ENCODE assay signal across 8 cellular contexts in the genomic region with DNA sequence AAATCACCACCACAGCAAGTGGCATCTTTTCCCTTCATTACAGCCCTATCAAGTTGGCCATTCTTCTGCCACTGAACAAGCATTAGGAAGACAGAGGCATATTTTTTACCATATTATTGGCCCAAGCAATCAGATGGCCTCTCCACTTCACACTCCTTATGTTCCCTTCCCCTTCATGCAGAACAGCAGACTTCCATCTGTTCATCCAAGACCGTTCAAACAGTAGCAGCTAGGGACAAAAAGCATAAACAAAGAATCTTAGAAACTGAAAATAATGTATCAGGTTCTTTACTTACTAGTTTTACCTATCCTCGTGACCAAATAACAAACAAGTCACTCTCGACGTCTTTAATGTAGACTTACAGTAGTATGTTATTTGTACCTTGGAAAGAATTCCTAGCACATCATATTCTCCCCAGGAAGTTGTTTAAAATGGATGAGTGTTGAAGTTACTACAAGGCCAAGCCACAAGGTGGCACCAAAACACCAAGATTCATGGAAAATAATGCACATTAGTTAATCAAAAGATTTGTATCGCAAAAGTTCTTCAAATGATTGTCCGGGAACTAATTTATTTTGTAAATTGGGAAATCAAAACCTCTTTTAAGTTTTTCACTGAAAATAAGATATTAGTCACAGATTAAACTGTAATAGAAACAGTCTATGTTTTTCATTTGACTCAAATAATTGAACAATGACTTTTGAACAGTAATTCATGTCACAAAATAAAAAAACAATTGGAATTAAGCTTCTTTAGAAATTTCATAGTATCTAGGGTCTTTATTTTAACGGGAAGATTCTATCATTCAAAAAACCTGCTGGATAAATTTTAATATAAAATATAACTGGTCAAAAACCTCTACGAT.
DNase-seq lines count a peak whose midpoint lies in the region; ATAC-seq and TF ChIP-seq lines count a peak whose summit lies in the region.

No MANE protein-coding gene starts in this region.

- H3K36me3 Mint-ChIP-seq in activated CD4-positive, alpha-beta T cell treated with anti-CD3 and anti-CD28 coated beads, Interleukin-2, amount 10 ng/mL, durations not matched to agents 24 days and 14 days (ENCODE audit: low read depth), result peaks cover 9% of the 10 kb centered on the region
- H3K36me3 Mint-ChIP-seq in endodermal cell (ENCODE audit: low read depth), result peaks cover 4% of the 10 kb centered on the region
- peaks cover 0 to 47% (median 16%) of the 10 kb centered on the region in 3 donors for H3K36me3 Mint-ChIP-seq in naive thymus-derived CD8-positive, alpha-beta T cell

- no peak overlapping the region for H3K9ac ChIP-seq in endodermal cell (ENCODE audit: extremely low read depth, low read length, poor library complexity, severe bottlenecking)

- no peaks in the 10 kb centered on the region for H3K27me3 Mint-ChIP-seq in activated CD4-positive, alpha-beta T cell treated with anti-CD3 and anti-CD28 coated beads, Interleukin-2, amount 10 ng/mL, durations not matched to agents 24 days and 14 days
- no peaks in the 10 kb centered on the region for H3K27me3 Mint-ChIP-seq in endodermal cell (ENCODE audit: insufficient read depth)
- H3K27me3 Mint-ChIP-seq in naive thymus-derived CD8-positive, alpha-beta T cell, result no peaks in the 10 kb centered on the region

- DNase-seq in AG10803 (ENCODE audit: low read depth) (peak; percentile 61), GM13977 (ENCODE audit: low spot score) (peak; percentile 12), NCI-H2196 (lab: John Stamatoyannopoulos, UW; ENCODE audit: unreplicated experiment) (peak; percentile 64), endodermal cell (peak; percentile 75), tibial artery (peak in 1 of 2 donors; percentile 55)
- peak; percentile 81 for DNase-seq in activated CD4-positive, alpha-beta T cell treated with anti-CD3 and anti-CD28 coated beads, Interleukin-2, amount 10 ng/mL, durations not matched to agents 24 days and 14 days
- peak in 8 of 10 donors; percentile 9 to 48 (median 38) for DNase-seq in naive thymus-derived CD8-positive, alpha-beta T cell

- POLR2A ChIA-PET in naive thymus-derived CD8-positive, alpha-beta T cell (lab: Charles Lee), result no interaction called here

- H3K4me1 ChIP-seq in endodermal cell (ENCODE audit: control insufficient read depth, insufficient read depth, low read length) (no peaks in the 10 kb centered on the region), tibial artery (no peaks in the 10 kb centered on the region)

- H3K9me3 Mint-ChIP-seq in activated CD4-positive, alpha-beta T cell treated with anti-CD3 and anti-CD28 coated beads, Interleukin-2, amount 10 ng/mL, durations not matched to agents 24 days and 14 days, result no peaks in the 10 kb centered on the region
- H3K9me3 Mint-ChIP-seq in endodermal cell, result no peaks in the 10 kb centered on the region
- H3K9me3 Mint-ChIP-seq in naive thymus-derived CD8-positive, alpha-beta T cell, result no peaks in the 10 kb centered on the region

- H3K27ac Mint-ChIP-seq in activated CD4-positive, alpha-beta T cell treated with anti-CD3 and anti-CD28 coated beads, Interleukin-2, amount 10 ng/mL, durations not matched to agents 24 days and 14 days, result no peak overlapping the region
- no peak overlapping the region for H3K27ac Mint-ChIP-seq in endodermal cell
- no peak overlapping the region for H3K27ac Mint-ChIP-seq in naive thymus-derived CD8-positive, alpha-beta T cell

- no peak for ATAC-seq in naive thymus-derived CD8-positive, alpha-beta T cell
- ATAC-seq in HG02884 (IDR thresholded peaks at IDR 0.05; ENCODE audit: unreplicated experiment), result no peak

- peak; percentile 84 for TF ChIP-seq CTCF in AG10803 (conservative IDR thresholded peaks at IDR 0.05; ENCODE audit: low read length)
- TF ChIP-seq CTCF in GM13977 (IDR thresholded peaks at IDR 0.05; ENCODE audit: extremely low read depth, insufficient read depth, missing control alignments), result peak; percentile 73
- TF ChIP-seq CTCF in endodermal cell (conservative IDR thresholded peaks at IDR 0.05), result peak; percentile 95
- peak; percentile 72 to 76 for TF ChIP-seq CTCF in tibial artery (IDR thresholded peaks at IDR 0.05)

- intact Hi-C loops in activated CD4-positive, alpha-beta T cell treated with anti-CD3 and anti-CD28 coated beads, Interleukin-2, amount 10 ng/mL, durations not matched to agents 24 days and 14 days (cut with micrococcal nuclease), result loop anchor here (1.0 to 5.0 kb wide), 4 partner anchors 110 to 723 kb away; a partner anchor contains a TSS
- intact Hi-C loops in tibial artery (cut with DNase I; ENCODE audit: low total_unique reads), result loop anchor here (2.0 to 5.0 kb wide), 2 partner anchors 668 to 720 kb away; no protein-coding TSS in a partner anchor

- 34% methylated on average over 6 of the region's 8 CpGs; no CpG with 5 or more reads in 1 of the 2 experiments for WGBS in endodermal cell (ENCODE audit: insufficient coverage in 1 of 2, insufficient read length in 1 of 2), 2 experiments

- no peak overlapping the region for H3K27ac ChIP-seq in endodermal cell (ENCODE audit: low read depth, low read length)
- no peak overlapping the region for H3K27ac ChIP-seq in tibial artery

- no peaks in the 10 kb centered on the region for H3K4me1 Mint-ChIP-seq in activated CD4-positive, alpha-beta T cell treated with anti-CD3 and anti-CD28 coated beads, Interleukin-2, amount 10 ng/mL, durations not matched to agents 24 days and 14 days
- H3K4me1 Mint-ChIP-seq in endodermal cell, result peaks cover 7% of the 10 kb centered on the region
- peaks cover 0 to 2% (median 0%) of the 10 kb centered on the region in 4 donors for H3K4me1 Mint-ChIP-seq in naive thymus-derived CD8-positive, alpha-beta T cell

- H3K9me3 ChIP-seq in endodermal cell (ENCODE audit: control insufficient read depth, low read length) (no peaks in the 10 kb centered on the region), tibial artery (no peaks in the 10 kb centered on the region)

- H3K27me3 ChIP-seq in endodermal cell (ENCODE audit: control insufficient read depth, insufficient read depth, low read length, poor library complexity, severe bottlenecking) (no peaks in the 10 kb centered on the region), tibial artery (no peaks in the 10 kb centered on the region)

- H3K4me3 Mint-ChIP-seq in activated CD4-positive, alpha-beta T cell treated with anti-CD3 and anti-CD28 coated beads, Interleukin-2, amount 10 ng/mL, durations not matched to agents 24 days and 14 days, result no peak overlapping the region
- H3K4me3 Mint-ChIP-seq in endodermal cell, result no peak overlapping the region
- no peak overlapping the region for H3K4me3 Mint-ChIP-seq in naive thymus-derived CD8-positive, alpha-beta T cell

- H3K36me3 ChIP-seq in endodermal cell (ENCODE audit: control insufficient read depth, insufficient read depth, low read length) (peaks cover 20% of the 10 kb centered on the region), tibial artery (peaks cover 11 to 15% (median 11%) of the 10 kb centered on the region in 3 donors)

- in situ Hi-C loops in GM13977 (cut with MboI; ENCODE audit: low pct_unique_long_range_greater_than_20kb, low sequenced_read_pairs, unreplicated experiment), result loop anchor here (25.0 kb wide), 1 partner anchor 665 kb away; no protein-coding TSS in a partner anchor

- no peak overlapping the region for H3K4me3 ChIP-seq in AG10803 (ENCODE audit: low read length)
- no peak overlapping the region for H3K4me3 ChIP-seq in endodermal cell (ENCODE audit: low read length)
- H3K4me3 ChIP-seq in tibial artery, result no peak overlapping the region
